ENCODE assay signal across 7 cellular contexts in genomic region chr17:76709077-76709950, GRCh38. TPM values are rescaled to one million over a fixed set of nuclear protein-coding genes. Genes with fewer than 3 reads are reported as not detected.
DNase-seq lines count a peak whose midpoint lies in the region; ATAC-seq, FAIRE-seq and TF ChIP-seq lines count a peak whose summit lies in the region.

No MANE protein-coding gene starts in this region.

- H3K9me3 ChIP-seq in SJCRH30 (replicated peaks) = no peaks in the 10 kb centered on the region
- no peaks in the 10 kb centered on the region for H3K9me3 ChIP-seq in muscle layer of colon (ENCODE audit: low read length)
- no peaks in the 10 kb centered on the region for H3K9me3 ChIP-seq in aorta (ENCODE audit: control insufficient read depth, low read length)
- no peaks in the 10 kb centered on the region for H3K9me3 ChIP-seq in small intestine (ENCODE audit: control insufficient read depth, low read depth)

- DNase-seq in H7 (peak; percentile 60), SJCRH30 (peak; percentile 99), epithelial cell of proximal tubule (ENCODE audit: low read depth) (no peak), aorta (peak; percentile 95 to 97), GM12892 (ENCODE audit: insufficient read length) (no peak), small intestine (no peak)

- H3K4me3 ChIP-seq in H7 (ENCODE audit: insufficient read depth, low read depth, low read length) = peak overlapping the region; percentile 53
- H3K4me3 ChIP-seq in SJCRH30 = peak overlapping the region; percentile 86
- H3K4me3 ChIP-seq in epithelial cell of proximal tubule (ENCODE audit: low read depth, low read length) = peak overlapping the region; percentile 73
- H3K4me3 ChIP-seq in muscle layer of colon (ENCODE audit: low read depth in 1 of 2, low read length in 2 of 2) = peak overlapping the region; percentile 57 to 60
- peak overlapping the region; percentile 51 to 86 for H3K4me3 ChIP-seq in aorta (ENCODE audit: low read length in 2 of 2)
- peak overlapping the region in 1 of 2 donors; percentile 4 for H3K4me3 ChIP-seq in small intestine (ENCODE audit: low read depth in 1 of 2, low read length in 2 of 2)

- no peak for TF ChIP-seq CTCF in epithelial cell of proximal tubule (conservative IDR thresholded peaks at IDR 0.05; ENCODE audit: low read depth, low read length)

- H3K27ac ChIP-seq in SJCRH30 = peak overlapping the region; percentile 92
- peak overlapping the region; percentile 96 for H3K27ac ChIP-seq in muscle layer of colon (ENCODE audit: low read depth, low read length)
- H3K27ac ChIP-seq in aorta (ENCODE audit: low read depth in 1 of 2, low read length in 2 of 2) = peak overlapping the region; percentile 79 to 88
- peak overlapping the region in 1 of 2 donors; percentile 92 for H3K27ac ChIP-seq in small intestine (ENCODE audit: low read depth in 1 of 2, low read length in 1 of 2)

- FAIRE-seq in GM12892 (lab: Jason Lieb, UNC) = no peak
- FAIRE-seq in small intestine (lab: Jason Lieb, UNC) = no peak

- H3K36me3 ChIP-seq in H7 (replicated peaks; ENCODE audit: control insufficient read depth, insufficient read depth, low read length) (no peaks in the 10 kb centered on the region), SJCRH30 (peaks cover 7% of the 10 kb centered on the region; the same call in 1 of the 2 replicates), muscle layer of colon (ENCODE audit: insufficient read depth, low read length) (peaks cover 6% of the 10 kb centered on the region), aorta (ENCODE audit: control insufficient read depth in 1 of 2, insufficient read depth in 2 of 2, low read length in 1 of 2) (peaks cover 0 to 2% of the 10 kb centered on the region in 2 donors), small intestine (ENCODE audit: control insufficient read depth in 2 of 2, insufficient read depth in 2 of 2, low read length in 2 of 2) (peaks cover 2 to 6% of the 10 kb centered on the region in 2 donors)

- H3K4me1 ChIP-seq in SJCRH30 (peaks cover 21% of the 10 kb centered on the region), muscle layer of colon (ENCODE audit: insufficient read depth, low read length) (peaks cover 51% of the 10 kb centered on the region), aorta (ENCODE audit: control insufficient read depth in 1 of 2, insufficient read depth in 2 of 2, low read length in 2 of 2) (peaks cover 2 to 3% of the 10 kb centered on the region in 2 donors), small intestine (ENCODE audit: control insufficient read depth in 2 of 2, insufficient read depth in 1 of 2, low read depth in 1 of 2, low read length in 1 of 2) (no peaks in the 10 kb centered on the region)

- H3K9ac ChIP-seq in muscle layer of colon (ENCODE audit: low read length) = peak overlapping the region; percentile 91

- 2 to 9% methylated on average over 29 of the region's 29 CpGs for WGBS in aorta, 2 donors
- WGBS in small intestine, 3 donors = 64 to 88% (median 88%) methylated on average over 29 of the region's 29 CpGs

- intact Hi-C loops in aorta (cut with DNase I) = no loop called here

- no peak for TF ChIP-seq POLR2A in GM12892 (IDR thresholded peaks at IDR 0.05; ENCODE audit: low read depth, low read length)

- peak; percentile 90 for ATAC-seq in aorta (ENCODE audit: low FRiP score)

- H3K27me3 ChIP-seq in H7 (ENCODE audit: control insufficient read depth, insufficient read depth, low read length) (peaks cover 18% of the 10 kb centered on the region), SJCRH30 (no peaks in the 10 kb centered on the region), muscle layer of colon (ENCODE audit: control insufficient read depth in 1 of 2, insufficient read depth in 2 of 2, low read length in 2 of 2) (no peaks in the 10 kb centered on the region), aorta (ENCODE audit: control insufficient read depth in 1 of 2, insufficient read depth in 2 of 2, low read length in 1 of 2) (no peaks in the 10 kb centered on the region), small intestine (ENCODE audit: control insufficient read depth in 2 of 2, insufficient read depth in 2 of 2, low read length in 2 of 2) (no peaks in the 10 kb centered on the region)

RNA-seq across cellular contexts. Expression of gene MXRA7, which starts 1.5 kb away (rescaled TPM):
- total RNA-seq in H7 (2014; rRNA removed; shearing (Covaris generic)) = 38.2 and 59.3 TPM in 2 replicates
- total RNA-seq in SJCRH30 (2014; rRNA removed; shearing (Covaris generic)) = 245 and 247 TPM in 2 replicates
- total RNA-seq in epithelial cell of proximal tubule (147 and 167 TPM in 2 replicates), aorta (100 to 1,000 TPM; 256 to 262 TPM)
- polyA plus RNA-seq in aorta (100 to 1,000 TPM; 357 to 465 TPM), small intestine (10 to 100 TPM in 2 of 3 donors, 1 to 10 TPM in 1; 3.1 to 40.1 (median 20.0) TPM)
- 1.00 TPM for polyA plus RNA-seq in GM12892 (2012; ENCODE audit: missing spikeins)

RNA-seq across cellular contexts. Expression of gene JMJD6, which starts 17.1 kb away (rescaled TPM):
- 16.5 and 16.8 TPM in 2 replicates for total RNA-seq in H7 (2014; rRNA removed; shearing (Covaris generic))
- 36.4 and 39.8 TPM in 2 replicates for total RNA-seq in SJCRH30 (2014; rRNA removed; shearing (Covaris generic))
- 30.2 and 41.2 TPM in 2 replicates for total RNA-seq in epithelial cell of proximal tubule
- 10 to 100 TPM; 36.5 to 55.4 TPM for total RNA-seq in aorta
- polyA plus RNA-seq in aorta = 10 to 100 TPM; 29.3 to 82.5 TPM
- polyA plus RNA-seq in GM12892 (2012; ENCODE audit: missing spikeins) = 23.8 TPM
- 10 to 100 TPM; 24.2 to 56.6 (median 51.1) TPM for polyA plus RNA-seq in small intestine

RNA-seq across cellular contexts. Expression of gene METTL23, which starts 17.3 kb away (rescaled TPM):
- total RNA-seq in H7 (2014; rRNA removed; shearing (Covaris generic)) = 50.0 and 54.4 TPM in 2 replicates
- 33.3 and 39.5 TPM in 2 replicates for total RNA-seq in SJCRH30 (2014; rRNA removed; shearing (Covaris generic))
- total RNA-seq in epithelial cell of proximal tubule = 30.0 and 34.7 TPM in 2 replicates
- 10 to 100 TPM; 26.8 to 27.9 TPM for total RNA-seq in aorta
- polyA plus RNA-seq in aorta = 10 to 100 TPM; 28.5 to 37.5 TPM
- 40.1 TPM for polyA plus RNA-seq in GM12892 (2012; ENCODE audit: missing spikeins)
- 10 to 100 TPM; 28.8 to 37.8 (median 37.6) TPM for polyA plus RNA-seq in small intestine

RNA-seq across cellular contexts. Expression of gene SRSF2, which starts 27.8 kb away (rescaled TPM):
- 327 and 489 TPM in 2 replicates for total RNA-seq in H7 (2014; rRNA removed; shearing (Covaris generic))
- 516 and 599 TPM in 2 replicates for total RNA-seq in SJCRH30 (2014; rRNA removed; shearing (Covaris generic))
- total RNA-seq in epithelial cell of proximal tubule (275 and 497 TPM in 2 replicates), aorta (100 to 1,000 TPM; 133 to 134 TPM)
- polyA plus RNA-seq in aorta (100 to 1,000 TPM in 1 of 2 donors, 10 to 100 TPM in 1; 64.4 to 152 TPM), small intestine (100 to 1,000 TPM; 113 to 200 (median 114) TPM)
- 250 TPM for polyA plus RNA-seq in GM12892 (2012; ENCODE audit: missing spikeins)

RNA-seq across cellular contexts. Expression of gene MFSD11, which starts 28.6 kb away (rescaled TPM):
- total RNA-seq in H7 (2014; rRNA removed; shearing (Covaris generic)) = 11.1 and 16.5 TPM in 2 replicates
- 35.5 and 40.4 TPM in 2 replicates for total RNA-seq in SJCRH30 (2014; rRNA removed; shearing (Covaris generic))
- total RNA-seq in epithelial cell of proximal tubule = 12.4 and 13.5 TPM in 2 replicates
- total RNA-seq in aorta = 10 to 100 TPM; 24.5 to 38.2 TPM
- 10 to 100 TPM in 1 of 2 donors, 1 to 10 TPM in 1; 6.8 to 19.9 TPM for polyA plus RNA-seq in aorta
- 10.9 TPM for polyA plus RNA-seq in GM12892 (2012; ENCODE audit: missing spikeins)
- 10 to 100 TPM in 2 of 3 donors, 1 to 10 TPM in 1; 8.3 to 20.0 (median 10.5) TPM for polyA plus RNA-seq in small intestine

Comparison
In these comparisons a context has a peak if more than half of its experiments do, and no peak if none do; other contexts are left out.
1. DNase-seq: peak in H7 (single experiment), SJCRH30 (2 of 2) and aorta (2 of 2); none in epithelial cell of proximal tubule (single experiment), GM12892 (single experiment) and small intestine (single experiment).